Comparison of ENCODE assay signal across 8 cellular contexts in genomic region chr3:150761831-150762661, GRCh38. TPM values are rescaled to one million over a fixed set of nuclear protein-coding genes. Genes with fewer than 3 reads are reported as not detected.
A peak's percentile ranks its signal among the peaks of the same experiment; 100 is the strongest.
DNase-seq lines count a peak whose midpoint lies in the region; ATAC-seq and TF ChIP-seq lines count a peak whose summit lies in the region.

No MANE protein-coding gene starts in this region.

- H3K4me1 Mint-ChIP-seq in CD8-positive, alpha-beta T cell (ENCODE audit: low read depth): peaks cover 54% of the 10 kb centered on the region

- no TSS peak for BruUV-seq in IMR-90 (replicated peaks; lab: Mats Ljungman, UMichigan)

- H3K27ac Mint-ChIP-seq in CD8-positive, alpha-beta T cell: peak overlapping the region; percentile 96

- peak overlapping the region; percentile 92 for H2BK5ac ChIP-seq in IMR-90 (ENCODE audit: low read depth, low read length, poor library complexity, severe bottlenecking)

- peak overlapping the region; percentile 82 for H2AK5ac ChIP-seq in IMR-90 (ENCODE audit: low read depth, low read length)

- no peaks in the 10 kb centered on the region for H3K9me3 ChIP-seq in CD8-positive, alpha-beta T cell (ENCODE audit: low read length)
- no peaks in the 10 kb centered on the region for H3K9me3 ChIP-seq in IMR-90 (ENCODE audit: control insufficient read depth, insufficient read depth, low read length)
- H3K9me3 ChIP-seq in SK-N-MC (ENCODE audit: low read depth, low read length): no peaks in the 10 kb centered on the region

- peak in 6 of 7 experiments; percentile 6 to 57 (median 34) for DNase-seq in CD8-positive, alpha-beta T cell
- DNase-seq in IMR-90 (peak; percentile 56), SK-N-MC (ENCODE audit: low read depth, low spot score) (no peak), astrocyte of the hippocampus (ENCODE audit: low read depth, low spot score) (peak; percentile 72), hypothalamus (lab: John Stamatoyannopoulos, UW) (peak in 44 of 51 donors; percentile 4 to 75 (median 29)), putamen (ENCODE audit: low spot score) (peak; percentile 60)

- peak overlapping the region; percentile 94 for H2AFZ ChIP-seq in IMR-90 (replicated peaks; ENCODE audit: low read length, poor library complexity)

- no peak; the same call in 1 of the 2 replicates for TF ChIP-seq RAD21 in IMR-90 (IDR thresholded peaks at IDR 0.05; ENCODE audit: low read length)

- peak overlapping the region; percentile 81 for H3K4me3 ChIP-seq in CD8-positive, alpha-beta T cell (ENCODE audit: low read depth, low read length)
- H3K4me3 ChIP-seq in IMR-90 (ENCODE audit: insufficient read depth, low read depth, low read length) (peak overlapping the region; percentile 98), SK-N-MC (peak overlapping the region; percentile 86)

- H3K4me3 Mint-ChIP-seq in CD8-positive, alpha-beta T cell: peak overlapping the region; percentile 94

- peak overlapping the region; percentile 98 for H3K27ac ChIP-seq in CD8-positive, alpha-beta T cell (ENCODE audit: low read depth, low read length)
- peak overlapping the region; percentile 92 for H3K27ac ChIP-seq in IMR-90 (ENCODE audit: insufficient read depth, low read length)
- H3K27ac ChIP-seq in SK-N-MC: no peak overlapping the region

- no peaks in the 10 kb centered on the region for H3K9me3 Mint-ChIP-seq in CD8-positive, alpha-beta T cell

- peaks cover 39% of the 10 kb centered on the region for H3K4me1 ChIP-seq in CD8-positive, alpha-beta T cell (ENCODE audit: insufficient read depth, low read length)
- H3K4me1 ChIP-seq in IMR-90 (ENCODE audit: control insufficient read depth, insufficient read depth, low read length): peaks cover 9% of the 10 kb centered on the region; the same call in 1 of the 2 replicates

- peaks cover 28% of the 10 kb centered on the region for H3K36me3 Mint-ChIP-seq in CD8-positive, alpha-beta T cell

- no peaks in the 10 kb centered on the region for H3K27me3 Mint-ChIP-seq in CD8-positive, alpha-beta T cell (ENCODE audit: low read depth)

- peak overlapping the region; percentile 75 for H3K4ac ChIP-seq in IMR-90 (ENCODE audit: low read depth, low read length)

- H3K56ac ChIP-seq in IMR-90 (ENCODE audit: extremely low read depth, insufficient read depth, low read length): peak overlapping the region; percentile 54

- no peak overlapping the region for H2BK20ac ChIP-seq in IMR-90 (ENCODE audit: low read depth, low read length)

- CTCF ChIA-PET in CD8-positive, alpha-beta T cell (lab: Charles Lee): interaction anchor here (1.1 to 2.5 kb wide), 5 partner anchors 12 to 384 kb away, joined by 3 to 12 read pairs (median 4); partner anchors contain the start of genes EIF2A and SERP1
- CTCF ChIA-PET in IMR-90 (lab: Yijun Ruan, JAX): interaction anchor here (0.7 to 1.0 kb wide), 2 partner anchors 13 to 34 kb away, joined by 3 to 5 read pairs; no protein-coding TSS in a partner anchor

- intact Hi-C loops in CD8-positive, alpha-beta T cell (cut with DNase I, micrococcal nuclease): loop anchor here (2.0 to 10.0 kb wide), 13 partner anchors 23 to 1767 kb away; partner anchors contain the start of genes MED12L (in 2 of the 2), PFN2 (in 2 of the 2), ERICH6 (in 1 of the 2) and GPR171 (in 1 of the 2)
- intact Hi-C loops in IMR-90 (cut with micrococcal nuclease): loop anchor here (2.0 to 10.0 kb wide), 3 partner anchors 41 to 523 kb away; partner anchors contain the start of gene SELENOT

- no peak overlapping the region for H2BK15ac ChIP-seq in IMR-90 (ENCODE audit: low read depth, low read length)

- peaks cover 3 to 40% of the 10 kb centered on the region in 2 experiments; a peak in 3 of 4 replicates for H3K79me1 ChIP-seq in IMR-90 (ENCODE audit: low read depth in 1 of 2, low read length in 2 of 2)

- peak overlapping the region; percentile 67; the same call in 1 of the 2 replicates for H4K5ac ChIP-seq in IMR-90 (ENCODE audit: low read depth, low read length)

- H4K8ac ChIP-seq in IMR-90 (ENCODE audit: low read depth in 2 of 2, low read length in 2 of 2): peak overlapping the region; percentile 60 to 65; a peak in 3 of 4 replicates

- 0 out of 2 replicates have a peak overlapping the region, but pooled peaks have one; percentile 18 for H2BK120ac ChIP-seq in IMR-90 (ENCODE audit: low read depth, low read length)

- H4K20me1 ChIP-seq in IMR-90 (ENCODE audit: insufficient read depth, low read length): peaks cover 42% of the 10 kb centered on the region

- peak; percentile 52; the same call in 1 of the 2 replicates for TF ChIP-seq POLR2A in IMR-90 (IDR thresholded peaks at IDR 0.05; ENCODE audit: low read depth, low read length)

- H3K9ac ChIP-seq in IMR-90 (ENCODE audit: low read depth, low read length) (peak overlapping the region; percentile 98), SK-N-MC (ENCODE audit: insufficient read length) (peak overlapping the region; percentile 82)

- peak overlapping the region; percentile 75 for H4K91ac ChIP-seq in IMR-90 (ENCODE audit: insufficient read depth, low read depth, low read length)

- POLR2A ChIA-PET in CD8-positive, alpha-beta T cell (lab: Charles Lee): interaction anchor here (0.6 to 4.7 kb wide), 22 partner anchors 9 to 947 kb away, joined by 3 to 45 read pairs (median 4); partner anchors contain the start of genes EIF2A, ERICH6, SELENOT and SERP1
- POLR2A ChIA-PET in IMR-90 (lab: Charles Lee; ENCODE audit: unreplicated experiment): interaction anchor here (0.9 to 1.9 kb wide), 2 partner anchors 13 to 216 kb away, joined by 3 to 6 read pairs; partner anchors contain the start of gene SERP1

- no peak for ATAC-seq in CD8-positive, alpha-beta T cell
- ATAC-seq in IMR-90 (ENCODE audit: low read depth) (no peak), GM19467 (IDR thresholded peaks at IDR 0.05; ENCODE audit: unreplicated experiment) (no peak), HG03175 (IDR thresholded peaks at IDR 0.05; ENCODE audit: unreplicated experiment) (no peak)

- 1% methylated on average over 14 of the region's 48 CpGs; no CpG with 5 or more reads in 1 of the 2 experiments for WGBS in IMR-90 (ENCODE audit: extremely low coverage in 2 of 2, insufficient read length in 1 of 2), 2 experiments

- no peaks in the 10 kb centered on the region for H3K27me3 ChIP-seq in CD8-positive, alpha-beta T cell (ENCODE audit: insufficient read depth, low read length)
- H3K27me3 ChIP-seq in IMR-90 (ENCODE audit: control insufficient read depth, insufficient read depth, low read length): no peaks in the 10 kb centered on the region

- no peak for TF ChIP-seq CTCF in CD8-positive, alpha-beta T cell (IDR thresholded peaks at IDR 0.05)
- TF ChIP-seq CTCF in IMR-90 (conservative IDR thresholded peaks at IDR 0.05; ENCODE audit: low read depth, low read length): no peak

- peak overlapping the region; percentile 54 for H3K14ac ChIP-seq in IMR-90 (replicated peaks; ENCODE audit: low read depth, low read length)

- peak overlapping the region; percentile 95 for H3K4me2 ChIP-seq in IMR-90 (ENCODE audit: low read depth, low read length)

- peak overlapping the region; percentile 96 for H2AK9ac ChIP-seq in IMR-90 (replicated peaks; ENCODE audit: low read depth, low read length, poor library complexity)

- in situ Hi-C loops in IMR-90 (cut with MboI; ENCODE audit: low sequenced_read_pairs): no loop called here

- peak overlapping the region; percentile 93 for H3K23ac ChIP-seq in IMR-90 (ENCODE audit: low read depth, low read length)

- H3K18ac ChIP-seq in IMR-90 (ENCODE audit: low read depth, low read length): peak overlapping the region; percentile 37; the same call in 1 of the 2 replicates

- no peaks in the 10 kb centered on the region for H3K36me3 ChIP-seq in CD8-positive, alpha-beta T cell (ENCODE audit: insufficient read depth, low read length)
- H3K36me3 ChIP-seq in IMR-90 (ENCODE audit: control insufficient read depth, insufficient read depth, low read length) (peaks cover 4% of the 10 kb centered on the region; the same call in 1 of the 2 replicates), SK-N-MC (ENCODE audit: insufficient read depth, low read length) (peaks cover 18% of the 10 kb centered on the region)

- peaks cover 6% of the 10 kb centered on the region; the same call in 1 of the 2 replicates for H3K9me1 ChIP-seq in IMR-90 (ENCODE audit: insufficient read depth, low read length)

- dilution Hi-C loops in IMR-90 (cut with HindIII; ENCODE audit: low sequenced_read_pairs, unreplicated experiment): no loop called here

TF ChIP-seq in IMR-90, 13 proteins besides CTCF, POLR2A, EP300 and RAD21:
- TF ChIP-seq USF2 (IDR thresholded peaks at IDR 0.05; ENCODE audit: low read depth, low read length) (peak; percentile 27; the same call in 1 of the 2 replicates), MXI1 (IDR thresholded peaks at IDR 0.05; ENCODE audit: borderline replicate concordance, low read depth, low read length) (peak; percentile 93), CEBPB (IDR thresholded peaks at IDR 0.05; ENCODE audit: low read depth, low read length) (no peak)

RNA-seq across cellular contexts. Expression of gene SIAH2, which starts 0.9 kb away (rescaled TPM):
- total RNA-seq in CD8-positive, alpha-beta T cell: 10 to 100 TPM; 57.0 to 65.4 TPM
- total RNA-seq in IMR-90 (2012; rRNA removed): 24.7 and 26.1 TPM in 2 replicates
- polyA plus RNA-seq in IMR-90 (2012; rRNA removed): 61.8 and 78.2 TPM in 2 replicates
- polyA plus RNA-seq in IMR-90 (2012; cell fraction: cytosol; rRNA removed): 10.3 and 19.5 TPM in 2 replicates
- polyA plus RNA-seq in IMR-90 (2012; cell fraction: nucleus; rRNA removed; ENCODE audit: low replicate concordance): 16.8 and 18.9 TPM in 2 replicates

RNA-seq across cellular contexts. Expression of gene ERICH6, which starts 58.3 kb away (rescaled TPM):
- under 1 TPM; 0.28 to 0.52 TPM for total RNA-seq in CD8-positive, alpha-beta T cell
- total RNA-seq in IMR-90 (2012; rRNA removed): under 0.01 TPM in 1 of 2 replicates, not detected in the other
- not detected in 2 replicates for polyA plus RNA-seq in IMR-90 (2012; rRNA removed)
- not detected in 2 replicates for polyA plus RNA-seq in IMR-90 (2012; cell fraction: cytosol; rRNA removed)
- 0.03 TPM in 1 of 2 replicates, not detected in the other for polyA plus RNA-seq in IMR-90 (2012; cell fraction: nucleus; rRNA removed; ENCODE audit: low replicate concordance)
